Comparison of ENCODE assay signal across 33 cellular contexts in genomic region chr7:108669958-108670357, GRCh38.
DNase-seq lines count a peak whose midpoint lies in the region; ATAC-seq and TF ChIP-seq lines count a peak whose summit lies in the region.
"Had no signal": no experiment of that assay in that cellular context is flagged by ENCODE, and none has a peak within 500 bp of the region (broad histone marks: within the 10 kb centered on the region; RNA-seq: fewer than 3 reads in every experiment).

No MANE protein-coding gene starts in this region.

- no peak overlapping the region for H2BK20ac ChIP-seq in H9 (ENCODE audit: low read depth, low read length, poor library complexity, severe bottlenecking)

- no peak overlapping the region for H2BK12ac ChIP-seq in H9 (ENCODE audit: insufficient read length, low read depth, low read length)

- no peak overlapping the region for H2BK15ac ChIP-seq in mesendoderm (replicated peaks; ENCODE audit: low read depth)
- H2BK15ac ChIP-seq in H9 (ENCODE audit: low read depth, low read length), result no peak overlapping the region

- no peaks in the 10 kb centered on the region for H3K27me3 Mint-ChIP-seq in H9 (ENCODE audit: low read depth)
- H3K27me3 Mint-ChIP-seq: CD4-positive, CD25-positive, alpha-beta regulatory T cell had no signal

- H3K23ac ChIP-seq in mesendoderm (ENCODE audit: low read length) (no peak overlapping the region), H9 (ENCODE audit: insufficient read length, low read depth, low read length) (no peak overlapping the region)

- H3K18ac ChIP-seq in mesendoderm (ENCODE audit: low read length), result no peak overlapping the region
- no peak overlapping the region for H3K18ac ChIP-seq in H9 (ENCODE audit: insufficient read length, low read depth, low read length)

- H3K36me3 ChIP-seq in mesendoderm (ENCODE audit: control insufficient read depth, insufficient read depth, low read length) (no peaks in the 10 kb centered on the region), osteoblast (ENCODE audit: insufficient read depth, low read length) (no peaks in the 10 kb centered on the region)
- H3K36me3 ChIP-seq: BE2C; BLaER1; BLaER1 treated with 17β-estradiol and CSF1 and Interleukin-3, amounts not matched to agents 10 nM and 100 nM had no signal

- no peaks in the 10 kb centered on the region for H3K23me2 ChIP-seq in H9 (ENCODE audit: insufficient read length, low read depth, low read length, poor library complexity, severe bottlenecking)

- no peak for ATAC-seq in stimulated activated effector memory CD8-positive, alpha-beta T cell treated with anti-CD3 and anti-CD28 coated beads, Interleukin-12 subunit alpha, Interleukin-12 subunit beta, amount 100 ng/mL, for 72 hours
- ATAC-seq: A549; CD8-positive, alpha-beta T cell had no signal

- no peak overlapping the region for H4K91ac ChIP-seq in H9 (ENCODE audit: insufficient read length, low read depth, low read length)

- H2BK120ac ChIP-seq in mesendoderm (ENCODE audit: low read depth, low read length) (no peak overlapping the region), H9 (ENCODE audit: low read depth, low read length, poor library complexity, severe bottlenecking) (no peak overlapping the region)

- H3K9me3 Mint-ChIP-seq in stimulated activated effector memory CD8-positive, alpha-beta T cell treated with anti-CD3 and anti-CD28 coated beads, Interleukin-12 subunit alpha, Interleukin-12 subunit beta, amount 100 ng/mL, for 72 hours, result peaks cover 2% of the 10 kb centered on the region
- peaks cover 8 to 12% of the 10 kb centered on the region in 2 experiments; a peak in 4 of 5 replicates for H3K9me3 Mint-ChIP-seq in H9
- H3K9me3 Mint-ChIP-seq: CD4-positive, alpha-beta T cell; CD8-positive, alpha-beta T cell had no signal

- H3K4me3 ChIP-seq in mesendoderm (ENCODE audit: low read length) (no peak overlapping the region), osteoblast (ENCODE audit: insufficient read depth, low read length) (no peak overlapping the region)
- H3K4me3 ChIP-seq: A549; BLaER1; BLaER1 treated with 17β-estradiol and CSF1 and Interleukin-3, amounts not matched to agents 10 nM and 100 nM had no signal

- no peaks in the 10 kb centered on the region for H3K27me3 ChIP-seq in mesendoderm (ENCODE audit: insufficient read depth, low read length, poor library complexity)
- H3K27me3 ChIP-seq in osteoblast (ENCODE audit: insufficient read depth, low read length), result no peaks in the 10 kb centered on the region
- no peaks in the 10 kb centered on the region for H3K27me3 ChIP-seq in H9 (ENCODE audit: insufficient read depth, low read length)
- H3K27me3 ChIP-seq: BE2C; BLaER1; BLaER1 treated with 17β-estradiol and CSF1 and Interleukin-3, amounts not matched to agents 10 nM and 100 nM had no signal

- H3K9me3 ChIP-seq in osteoblast (ENCODE audit: low read depth, low read length) (no peaks in the 10 kb centered on the region), H9 (ENCODE audit: control insufficient read depth, low read depth, low read length) (no peaks in the 10 kb centered on the region)
- H3K9me3 ChIP-seq: A549, BE2C, BLaER1 had no signal

- DNase-seq in SK-N-DZ (ENCODE audit: low spot score), result peak; percentile 90
- DNase-seq in mesendoderm, result peak; percentile 6
- peak; percentile 52 for DNase-seq in osteoblast (ENCODE audit: insufficient read length, low spot score, missing footprints)
- DNase-seq in stimulated activated effector memory CD8-positive, alpha-beta T cell treated with anti-CD3 and anti-CD28 coated beads, Interleukin-12 subunit alpha, Interleukin-12 subunit beta, amount 100 ng/mL, for 72 hours (ENCODE audit: low spot score in 2 of 2), result no peak
- DNase-seq in activated T-cell treated with anti-CD3 and anti-CD28 coated beads for 4 hours, result no peak
- DNase-seq in H9, result no peak
- DNase-seq: 8988T; ACHN; AML-193; BE2C; C1 segment of cervical spinal cord; Caco-2; Calu3; CD4-positive, alpha-beta memory T cell; CD4-positive, alpha-beta T cell; CD4-positive, CD25-positive, alpha-beta regulatory T cell; CD8-positive, alpha-beta memory T cell; CD8-positive, alpha-beta T cell; COR-L47; DMS 273 treated with DMSO at 0.1 percent for 48 hours; DMS153; DMS53; DMS79; DMS79 treated with DMSO at 0.1 percent for 48 hours; DND-41; EL had no signal

- no peaks in the 10 kb centered on the region for H4K20me1 ChIP-seq in osteoblast (ENCODE audit: insufficient read depth, low read length)
- no peaks in the 10 kb centered on the region for H4K20me1 ChIP-seq in H9 (ENCODE audit: control insufficient read depth, insufficient read depth, insufficient read length)
- H4K20me1 ChIP-seq: BLaER1; BLaER1 treated with 17β-estradiol and CSF1 and Interleukin-3, amounts not matched to agents 10 nM and 100 nM had no signal

- no peak overlapping the region for H3T11ph ChIP-seq in H9 (ENCODE audit: low read length)

- H3K79me1 ChIP-seq in mesendoderm (ENCODE audit: low read length), result no peaks in the 10 kb centered on the region
- no peaks in the 10 kb centered on the region for H3K79me1 ChIP-seq in H9 (ENCODE audit: insufficient read depth, low read depth, low read length, poor library complexity, severe bottlenecking)

- no peak overlapping the region for H3K27ac ChIP-seq in mesendoderm (ENCODE audit: low read depth, low read length)
- H3K27ac ChIP-seq in osteoblast (ENCODE audit: low read depth, low read length), result no peak overlapping the region
- no peak overlapping the region for H3K27ac ChIP-seq in H9 (ENCODE audit: insufficient read length, low read depth, low read length)
- H3K27ac ChIP-seq: 22Rv1; A549; BLaER1; BLaER1 treated with 17β-estradiol and CSF1 and Interleukin-3, amounts not matched to agents 10 nM and 100 nM; C4-2B had no signal

- H3K56ac ChIP-seq in mesendoderm (ENCODE audit: low read length), result no peak overlapping the region
- no peak overlapping the region for H3K56ac ChIP-seq in H9 (ENCODE audit: insufficient read length, low read depth, low read length)

- H3K79me2 ChIP-seq in mesendoderm (ENCODE audit: control insufficient read depth, insufficient read depth, low read length) (no peaks in the 10 kb centered on the region), osteoblast (ENCODE audit: insufficient read depth, low read length) (no peaks in the 10 kb centered on the region), H9 (ENCODE audit: insufficient read depth, low read length) (no peaks in the 10 kb centered on the region)

- no peak overlapping the region for H3K4me2 ChIP-seq in mesendoderm (ENCODE audit: low read length)
- H3K4me2 ChIP-seq in osteoblast (ENCODE audit: insufficient read depth, low read length), result no peak overlapping the region
- no peak overlapping the region for H3K4me2 ChIP-seq in H9 (ENCODE audit: insufficient read depth, insufficient read length, low read length)
- H3K4me2 ChIP-seq: A549; BLaER1; BLaER1 treated with 17β-estradiol and CSF1 and Interleukin-3, amounts not matched to agents 10 nM and 100 nM had no signal

- H2BK5ac ChIP-seq in mesendoderm (ENCODE audit: low read length), result no peak overlapping the region
- no peak overlapping the region for H2BK5ac ChIP-seq in H9 (ENCODE audit: insufficient read length, low read length)

- H3K36me3 Mint-ChIP-seq in stimulated activated effector memory CD8-positive, alpha-beta T cell treated with anti-CD3 and anti-CD28 coated beads, Interleukin-12 subunit alpha, Interleukin-12 subunit beta, amount 100 ng/mL, for 72 hours, result no peaks in the 10 kb centered on the region
- peaks cover 0 to 12% (median 2%) of the 10 kb centered on the region in 3 experiments; a peak in 3 of 7 replicates for H3K36me3 Mint-ChIP-seq in H9 (ENCODE audit: insufficient read depth in 1 of 3, low read depth in 3 of 3)
- H3K36me3 Mint-ChIP-seq: CD14-positive monocyte; CD4-positive, alpha-beta memory T cell; CD4-positive, CD25-positive, alpha-beta regulatory T cell; CD8-positive, alpha-beta memory T cell; CD8-positive, alpha-beta T cell had no signal

- no peak overlapping the region for H4K8ac ChIP-seq in mesendoderm (ENCODE audit: low read depth, low read length)
- no peak overlapping the region for H4K8ac ChIP-seq in H9 (replicated peaks; ENCODE audit: insufficient read length, low read depth, low read length)

- no peak overlapping the region for H2AK5ac ChIP-seq in mesendoderm (ENCODE audit: low read length)
- H2AK5ac ChIP-seq in H9 (ENCODE audit: insufficient read length, low read length), result no peak overlapping the region

- H2AFZ ChIP-seq in osteoblast (ENCODE audit: low read length) (no peak overlapping the region), H9 (ENCODE audit: low read length) (no peak overlapping the region)

- TF ChIP-seq CTCF in osteoblast (IDR thresholded peaks at IDR 0.05; ENCODE audit: extremely low read depth, low read depth, low read length), result no peak
- no peak for TF ChIP-seq CTCF in H9 (conservative IDR thresholded peaks at IDR 0.05)

- no peak overlapping the region for H3K4ac ChIP-seq in mesendoderm (ENCODE audit: low read depth, low read length)
- H3K4ac ChIP-seq in H9 (ENCODE audit: low read depth, low read length), result no peak overlapping the region

- H3K4me3 Mint-ChIP-seq in stimulated activated effector memory CD8-positive, alpha-beta T cell treated with anti-CD3 and anti-CD28 coated beads, Interleukin-12 subunit alpha, Interleukin-12 subunit beta, amount 100 ng/mL, for 72 hours, result no peak overlapping the region
- H3K4me3 Mint-ChIP-seq in H9, result no peak overlapping the region
- H3K4me3 Mint-ChIP-seq: B cell; CD14-positive monocyte; CD4-positive, alpha-beta memory T cell; CD4-positive, alpha-beta T cell; CD4-positive, CD25-positive, alpha-beta regulatory T cell; CD8-positive, alpha-beta memory T cell; CD8-positive, alpha-beta T cell had no signal

- no peak overlapping the region for H3K14ac ChIP-seq in H9 (ENCODE audit: insufficient read depth, low read length)

- H3K4me1 Mint-ChIP-seq in stimulated activated effector memory CD8-positive, alpha-beta T cell treated with anti-CD3 and anti-CD28 coated beads, Interleukin-12 subunit alpha, Interleukin-12 subunit beta, amount 100 ng/mL, for 72 hours, result no peaks in the 10 kb centered on the region
- H3K4me1 Mint-ChIP-seq in H9, result no peaks in the 10 kb centered on the region
- H3K4me1 Mint-ChIP-seq: B cell; CD14-positive monocyte; CD4-positive, alpha-beta memory T cell; CD4-positive, CD25-positive, alpha-beta regulatory T cell; CD8-positive, alpha-beta memory T cell had no signal

- H3K4me1 ChIP-seq in mesendoderm (ENCODE audit: control insufficient read depth, low read depth, low read length) (no peaks in the 10 kb centered on the region), osteoblast (ENCODE audit: insufficient read depth, low read length) (no peaks in the 10 kb centered on the region), H9 (ENCODE audit: insufficient read depth, low read length) (no peaks in the 10 kb centered on the region)
- H3K4me1 ChIP-seq: A549; BE2C; BLaER1; BLaER1 treated with 17β-estradiol and CSF1 and Interleukin-3, amounts not matched to agents 10 nM and 100 nM; Caco-2 had no signal

- H4K5ac ChIP-seq in mesendoderm (ENCODE audit: low read length) (no peak overlapping the region), H9 (ENCODE audit: insufficient read length, low read depth, low read length) (no peak overlapping the region)

- H3K9ac ChIP-seq in mesendoderm (ENCODE audit: low read length), result no peak overlapping the region
- no peak overlapping the region for H3K9ac ChIP-seq in H9 (ENCODE audit: extremely low read depth, insufficient read length, low read length)
- H3K9ac ChIP-seq: BLaER1; BLaER1 treated with 17β-estradiol and CSF1 and Interleukin-3, amounts not matched to agents 10 nM and 100 nM had no signal

- H3K27ac Mint-ChIP-seq in stimulated activated effector memory CD8-positive, alpha-beta T cell treated with anti-CD3 and anti-CD28 coated beads, Interleukin-12 subunit alpha, Interleukin-12 subunit beta, amount 100 ng/mL, for 72 hours, result no peak overlapping the region
- no peak overlapping the region; a peak in 1 of 7 replicates for H3K27ac Mint-ChIP-seq in H9
- H3K27ac Mint-ChIP-seq: B cell; CD14-positive monocyte; CD4-positive, alpha-beta T cell; CD4-positive, CD25-positive, alpha-beta regulatory T cell; CD8-positive, alpha-beta T cell had no signal

Comparison
In these comparisons a context has a peak if more than half of its experiments do, and no peak if none do; other contexts are left out.
1. DNase-seq: peak in SK-N-DZ (single experiment), mesendoderm (single experiment) and osteoblast (single experiment); none in stimulated activated effector memory CD8-positive, alpha-beta T cell treated with anti-CD3 and anti-CD28 coated beads, Interleukin-12 subunit alpha, Interleukin-12 subunit beta, amount 100 ng/mL, for 72 hours (0 of 2), activated T-cell treated with anti-CD3 and anti-CD28 coated beads for 4 hours (single experiment) and H9 (single experiment).